ENCODE assay signal across 13 cellular contexts in the genomic region with DNA sequence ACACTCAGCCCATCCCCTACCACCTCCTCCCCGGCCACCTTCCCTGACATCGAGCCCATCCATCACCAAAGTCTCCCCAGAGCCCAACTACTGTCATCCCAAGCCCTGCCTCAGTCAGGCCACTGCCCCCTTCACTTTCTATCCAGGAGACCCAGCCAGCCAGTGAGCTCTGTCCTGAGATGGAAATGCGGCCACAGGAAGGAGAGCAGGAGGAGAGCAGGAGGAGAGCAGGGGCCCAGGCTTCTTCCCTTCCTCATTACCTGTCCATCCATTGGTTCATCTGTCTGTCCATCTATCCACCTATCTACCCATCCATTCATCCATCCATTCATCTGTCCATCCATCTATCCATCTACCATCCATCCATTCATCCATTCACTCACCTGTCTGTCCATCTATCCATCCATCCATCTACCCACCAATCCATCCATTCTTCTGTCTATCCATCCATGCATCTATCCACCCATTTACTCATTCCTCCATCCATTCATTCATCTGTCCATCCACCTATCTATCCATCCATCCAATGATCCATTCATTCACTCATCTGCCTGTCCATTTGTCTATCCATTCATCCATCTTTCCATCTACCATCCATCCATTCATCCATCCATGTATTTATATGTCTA. TPM values are rescaled to one million over a fixed set of nuclear protein-coding genes. Genes with fewer than 3 reads are reported as not detected.
DNase-seq lines count a peak whose midpoint lies in the region; ATAC-seq and TF ChIP-seq lines count a peak whose summit lies in the region.
"Not testable (repeated sequence)": the region's sequence is repeated elsewhere in the genome, so short reads cannot be mapped to it uniquely, and the experiment has no call there.
"Had no signal": no experiment of that assay in that cellular context is flagged by ENCODE, and none has a peak within 500 bp of the region (broad histone marks: within the 10 kb centered on the region; RNA-seq: fewer than 3 reads in every experiment).

No MANE protein-coding gene starts in this region.

- H3K4me1 Mint-ChIP-seq in CD14-positive monocyte: not testable (repeated sequence)

- peak; percentile 12 for DNase-seq in CD14-positive monocyte (ENCODE audit: low spot score)
- DNase-seq in RWPE1 (ENCODE audit: low spot score): not testable (repeated sequence)
- peak; percentile 70 for DNase-seq in esophagus muscularis mucosa (ENCODE audit: extremely low spot score)
- peak; percentile 5 for DNase-seq in lung (ENCODE audit: low spot score)

- not testable (repeated sequence) for H3K4me3 ChIP-seq in esophagus muscularis mucosa, lung

- H3K27ac ChIP-seq in RWPE1 (peak overlapping the region; percentile 80), cingulate gyrus (ENCODE audit: low read depth, low read length) (peak overlapping the region; percentile 88), temporal lobe (ENCODE audit: low read depth, low read length) (peak overlapping the region; percentile 75)
- not testable (repeated sequence) for H3K27ac ChIP-seq in esophagus muscularis mucosa (replicated peaks in 1 of 4); lung (ENCODE audit: low read depth in 1 of 2, low read length in 1 of 2)

- WGBS in esophagus muscularis mucosa: 87% methylated on average over 1 of the region's 3 CpGs
- 100% methylated on average over 1 of the region's 3 CpGs for WGBS in lung, 2 donors

- H3K9me3 ChIP-seq in esophagus muscularis mucosa; lung (ENCODE audit: control insufficient read depth in 2 of 2, insufficient read depth in 1 of 2, low read length in 1 of 2): not testable (repeated sequence)

- not testable (repeated sequence) for TF ChIP-seq EP300 in esophagus muscularis mucosa (IDR thresholded peaks at IDR 0.05)

- CTCF ChIA-PET in RWPE1 (lab: Yijun Ruan, JAX): interaction anchor here (1.2 kb wide), 1 partner anchor 1527 kb away, joined by 5 read pairs; no protein-coding TSS in a partner anchor

- H3K36me3 Mint-ChIP-seq in CD14-positive monocyte: not testable (repeated sequence)

- POLR2A ChIA-PET in RWPE1 (lab: Yijun Ruan, JAX; ENCODE audit: low non-redundant PET): not testable (repeated sequence)

- TF ChIP-seq POLR2A in esophagus muscularis mucosa (IDR thresholded peaks at IDR 0.05; ENCODE audit: low read depth): not testable (repeated sequence)

- not testable (repeated sequence) for H3K4me3 Mint-ChIP-seq in CD14-positive monocyte

- not testable (repeated sequence) for H3K36me3 ChIP-seq in esophagus muscularis mucosa; lung (ENCODE audit: control insufficient read depth in 2 of 2, insufficient read depth in 2 of 2, low read length in 2 of 2)

- intact Hi-C loops in CD14-positive monocyte (cut with micrococcal nuclease); esophagus muscularis mucosa (cut with DNase I): not testable (repeated sequence)

- not testable (repeated sequence) for H3K27me3 Mint-ChIP-seq in CD14-positive monocyte (ENCODE audit: low read depth in 3 of 3)

- not testable (repeated sequence) for H3K9me3 Mint-ChIP-seq in CD14-positive monocyte

- H3K4me1 ChIP-seq in esophagus muscularis mucosa; lung (ENCODE audit: control insufficient read depth in 2 of 2, insufficient read depth in 2 of 2, low read length in 2 of 2): not testable (repeated sequence)

- not testable (repeated sequence) for ATAC-seq in lung (ENCODE audit: insufficient read depth, low FRiP score)

- TF ChIP-seq CTCF in CD14-positive monocyte (IDR thresholded peaks at IDR 0.05); RWPE1 (conservative IDR thresholded peaks at IDR 0.05; ENCODE audit: low read depth); esophagus muscularis mucosa (IDR thresholded peaks at IDR 0.05); lung (IDR thresholded peaks at IDR 0.05; ENCODE audit: control extremely low read depth, extremely low read depth): not testable (repeated sequence)

- H3K27ac Mint-ChIP-seq in CD14-positive monocyte: not testable (repeated sequence)

- not testable (repeated sequence) for H3K27me3 ChIP-seq in esophagus muscularis mucosa; lung (ENCODE audit: control insufficient read depth, insufficient read depth)

RNA-seq across cellular contexts. Expression of a gene that starts 29.4 kb away (rescaled TPM):
- under 1 TPM; 0.44 to 0.94 TPM for polyA plus RNA-seq in CD14-positive monocyte
- total RNA-seq in esophagus muscularis mucosa: 1 to 10 TPM; 4.2 to 10.0 (median 8.3) TPM
- 1 to 10 TPM; 1.2 to 4.4 TPM for total RNA-seq in lung
- polyA plus RNA-seq in lung: 1 to 10 TPM; 5.2 to 6.2 TPM
- 0.49 TPM for total RNA-seq in temporal lobe
- total RNA-seq: A673, Caco-2, H4 had no signal

RNA-seq across cellular contexts. Expression of a gene that starts 52.2 kb away (rescaled TPM):
- not detected for polyA plus RNA-seq in CD14-positive monocyte
- total RNA-seq in esophagus muscularis mucosa: 1 to 10 TPM; 2.1 to 6.0 (median 4.0) TPM
- total RNA-seq in lung: under 1 TPM; 0.21 to 0.88 TPM
- polyA plus RNA-seq in lung: under 1 TPM; 0.25 to 0.31 TPM
- total RNA-seq in temporal lobe: not detected
- total RNA-seq: A673, GM23248, H4, HFFc6 had no signal
- polyA plus RNA-seq: BJ; CD4-positive, CD25-positive, alpha-beta regulatory T cell; GM23248 had no signal
